ENCODE assay signal across 10 cellular contexts in genomic region chr9:113621309-113621791, GRCh38.
DNase-seq lines count a peak whose midpoint lies in the region; ATAC-seq and TF ChIP-seq lines count a peak whose summit lies in the region.
"Had no signal": no experiment of that assay in that cellular context is flagged by ENCODE, and none has a peak within 500 bp of the region (broad histone marks: within the 10 kb centered on the region; RNA-seq: fewer than 3 reads in every experiment).

No MANE protein-coding gene starts in this region.

- no peaks in the 10 kb centered on the region for H3K36me3 Mint-ChIP-seq in activated T-helper 2 cell treated with anti-CD3 and anti-CD28 coated beads, Interferon-gamma antibody, Interleukin-2, Interleukin-4, amounts not matched to agents 10 μg/mL and 5 μg/mL and 100 μg/mL, durations not matched to agents 14 hours and 24 hours and 36 hours (ENCODE audit: low read depth)
- H3K36me3 Mint-ChIP-seq: naive thymus-derived CD4-positive, alpha-beta T cell had no signal

- POLR2A ChIA-PET in GM10248 (lab: Yijun Ruan, JAX) = no interaction called here

- intact Hi-C loops in activated T-helper 2 cell treated with anti-CD3 and anti-CD28 coated beads, Interferon-gamma antibody, Interleukin-2, Interleukin-4, amounts not matched to agents 10 μg/mL and 5 μg/mL and 100 μg/mL, durations not matched to agents 14 hours and 24 hours and 36 hours (cut with micrococcal nuclease) = no loop called here
- intact Hi-C loops in left cardiac atrium (cut with DNase I) = no loop called here

- H3K27ac Mint-ChIP-seq in activated T-helper 2 cell treated with anti-CD3 and anti-CD28 coated beads, Interferon-gamma antibody, Interleukin-2, Interleukin-4, amounts not matched to agents 10 μg/mL and 5 μg/mL and 100 μg/mL, durations not matched to agents 14 hours and 24 hours and 36 hours = peak overlapping the region; percentile 98

- peaks cover 64% of the 10 kb centered on the region for H3K4me1 Mint-ChIP-seq in activated T-helper 2 cell treated with anti-CD3 and anti-CD28 coated beads, Interferon-gamma antibody, Interleukin-2, Interleukin-4, amounts not matched to agents 10 μg/mL and 5 μg/mL and 100 μg/mL, durations not matched to agents 14 hours and 24 hours and 36 hours (ENCODE audit: low read depth)

- TF ChIP-seq CTCF in GM10248 (IDR thresholded peaks at IDR 0.05; ENCODE audit: control extremely low read depth, extremely low read depth, low read depth, missing control alignments) = no peak

- H3K4me3 Mint-ChIP-seq in activated T-helper 2 cell treated with anti-CD3 and anti-CD28 coated beads, Interferon-gamma antibody, Interleukin-2, Interleukin-4, amounts not matched to agents 10 μg/mL and 5 μg/mL and 100 μg/mL, durations not matched to agents 14 hours and 24 hours and 36 hours (ENCODE audit: low read depth) = no peak overlapping the region
- H3K4me3 Mint-ChIP-seq: naive thymus-derived CD4-positive, alpha-beta T cell had no signal

- H3K27me3 Mint-ChIP-seq in activated T-helper 2 cell treated with anti-CD3 and anti-CD28 coated beads, Interferon-gamma antibody, Interleukin-2, Interleukin-4, amounts not matched to agents 10 μg/mL and 5 μg/mL and 100 μg/mL, durations not matched to agents 14 hours and 24 hours and 36 hours (ENCODE audit: low read depth) = no peaks in the 10 kb centered on the region
- H3K27me3 Mint-ChIP-seq: naive thymus-derived CD4-positive, alpha-beta T cell had no signal

- ATAC-seq in left cardiac atrium = peak; percentile 53 to 75
- no peak for ATAC-seq in GM21825 (IDR thresholded peaks at IDR 0.05; ENCODE audit: unreplicated experiment)
- ATAC-seq in GM21717 (IDR thresholded peaks at IDR 0.05; ENCODE audit: unreplicated experiment) = no peak
- ATAC-seq: naive thymus-derived CD4-positive, alpha-beta T cell had no signal

- CTCF ChIA-PET in GM10248 (lab: Yijun Ruan, JAX) = interaction anchor here (1.3 to 19.1 kb wide), 4 partner anchors 14 to 220 kb away, joined by 3 to 134 read pairs (median 4); partner anchors contain the start of gene ALAD

- no peaks in the 10 kb centered on the region for H3K9me3 Mint-ChIP-seq in activated T-helper 2 cell treated with anti-CD3 and anti-CD28 coated beads, Interferon-gamma antibody, Interleukin-2, Interleukin-4, amounts not matched to agents 10 μg/mL and 5 μg/mL and 100 μg/mL, durations not matched to agents 14 hours and 24 hours and 36 hours
- H3K9me3 Mint-ChIP-seq: naive thymus-derived CD4-positive, alpha-beta T cell had no signal

- DNase-seq in ELF-1 (ENCODE audit: low read depth, low spot score) (peak; percentile 79), left cardiac atrium (peak; percentile 91), putamen (ENCODE audit: low spot score) (peak; percentile 27), NOMO-1 treated with DMSO at 0.1 percent for 48 hours (lab: John Stamatoyannopoulos, UW; ENCODE audit: unreplicated experiment) (no peak), GM10248 (ENCODE audit: extremely low spot score) (no peak)
- no peak for DNase-seq in activated T-helper 2 cell treated with anti-CD3 and anti-CD28 coated beads, Interferon-gamma antibody, Interleukin-2, Interleukin-4, amounts not matched to agents 10 μg/mL and 5 μg/mL and 100 μg/mL, durations not matched to agents 14 hours and 24 hours and 36 hours (ENCODE audit: low spot score)
- DNase-seq: T-helper 9 cell had no signal

Comparison
In these comparisons a context has a peak if more than half of its experiments do, and no peak if none do; other contexts are left out.
1. DNase-seq: peak in ELF-1 (single experiment), left cardiac atrium (single experiment) and putamen (single experiment); none in activated T-helper 2 cell treated with anti-CD3 and anti-CD28 coated beads, Interferon-gamma antibody, Interleukin-2, Interleukin-4, amounts not matched to agents 10 μg/mL and 5 μg/mL and 100 μg/mL, durations not matched to agents 14 hours and 24 hours and 36 hours (single experiment), NOMO-1 treated with DMSO at 0.1 percent for 48 hours (single experiment) and GM10248 (single experiment).
2. ATAC-seq: peak in left cardiac atrium (2 of 2); none in GM21825 (single experiment) and GM21717 (single experiment).